1 cellular context compared by ENCODE assay signal in the genomic region with DNA sequence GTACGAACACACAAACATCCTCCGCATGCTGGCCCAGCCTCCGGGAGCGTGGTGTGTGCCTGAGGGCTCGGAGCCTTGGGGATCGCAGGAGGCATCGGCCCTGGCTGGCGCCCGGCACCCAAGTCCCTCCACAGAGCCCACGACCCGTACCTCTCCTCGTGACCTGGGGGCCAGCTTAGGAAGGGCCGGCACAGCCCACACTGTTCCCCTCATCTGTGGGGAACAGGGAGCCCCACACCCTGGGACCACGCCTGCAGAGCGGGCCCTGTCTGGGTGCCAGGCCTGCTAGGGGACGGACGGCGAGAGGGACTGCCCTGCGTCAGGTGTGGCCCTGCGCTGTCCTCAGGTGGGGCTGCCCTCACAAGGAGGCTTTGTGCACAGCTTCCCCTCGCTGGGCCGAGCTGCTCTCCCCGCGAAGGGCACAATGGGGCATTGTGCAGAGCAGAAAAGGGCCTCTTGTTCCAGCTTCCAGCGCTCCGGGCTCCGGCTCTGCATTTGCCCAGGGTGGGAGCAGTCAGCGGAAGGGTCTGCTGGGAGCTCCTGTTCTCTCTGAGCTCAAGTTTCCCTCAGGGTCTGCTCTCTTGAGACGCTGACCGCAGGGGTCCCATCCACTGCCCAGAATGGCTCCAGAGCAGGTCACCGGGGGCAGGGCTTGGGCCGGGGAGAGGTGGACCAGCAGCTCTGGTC.
TF ChIP-seq lines count a peak whose summit lies in the region.

No MANE protein-coding gene starts in this region.

TF ChIP-seq in HepG2, 621 proteins besides CTCF, POLR2A, EP300 and RAD21 (continued from another document and continues in another):
- TF ChIP-seq ZNF280D (CRISPR knock-in tag; IDR thresholded peaks at IDR 0.05) = 0 out of 2 replicates have a peak, but pooled peaks have one; percentile 31
- no peak for TF ChIP-seq ZKSCAN5 (CRISPR knock-in tag; IDR thresholded peaks at IDR 0.05)
- 0 out of 2 replicates have a peak, but pooled peaks have one; percentile 70 for TF ChIP-seq SRY (CRISPR knock-in tag; IDR thresholded peaks at IDR 0.05)
- no peak for TF ChIP-seq U2AF2 (IDR thresholded peaks at IDR 0.05; ENCODE audit: low read depth, low read length)
- TF ChIP-seq FOXA1 (IDR thresholded peaks at IDR 0.05) = no peak
- TF ChIP-seq FOXA1 (CRISPR knock-in tag; IDR thresholded peaks at IDR 0.05) = 0 out of 2 replicates have a peak, but pooled peaks have one; percentile 18
- TF ChIP-seq ZNF614 (CRISPR knock-in tag; IDR thresholded peaks at IDR 0.05; ENCODE audit: borderline replicate concordance) = peak; percentile 72; the same call in 1 of the 2 replicates
- TF ChIP-seq SP5 (CRISPR knock-in tag; IDR thresholded peaks at IDR 0.05; ENCODE audit: borderline replicate concordance, low read depth) = peak; percentile 14; the same call in 1 of the 2 replicates
- TF ChIP-seq TAF1 (CRISPR knock-in tag; IDR thresholded peaks at IDR 0.05) = peak; percentile 58; the same call in 1 of the 2 replicates
- TF ChIP-seq, protein P1, sequence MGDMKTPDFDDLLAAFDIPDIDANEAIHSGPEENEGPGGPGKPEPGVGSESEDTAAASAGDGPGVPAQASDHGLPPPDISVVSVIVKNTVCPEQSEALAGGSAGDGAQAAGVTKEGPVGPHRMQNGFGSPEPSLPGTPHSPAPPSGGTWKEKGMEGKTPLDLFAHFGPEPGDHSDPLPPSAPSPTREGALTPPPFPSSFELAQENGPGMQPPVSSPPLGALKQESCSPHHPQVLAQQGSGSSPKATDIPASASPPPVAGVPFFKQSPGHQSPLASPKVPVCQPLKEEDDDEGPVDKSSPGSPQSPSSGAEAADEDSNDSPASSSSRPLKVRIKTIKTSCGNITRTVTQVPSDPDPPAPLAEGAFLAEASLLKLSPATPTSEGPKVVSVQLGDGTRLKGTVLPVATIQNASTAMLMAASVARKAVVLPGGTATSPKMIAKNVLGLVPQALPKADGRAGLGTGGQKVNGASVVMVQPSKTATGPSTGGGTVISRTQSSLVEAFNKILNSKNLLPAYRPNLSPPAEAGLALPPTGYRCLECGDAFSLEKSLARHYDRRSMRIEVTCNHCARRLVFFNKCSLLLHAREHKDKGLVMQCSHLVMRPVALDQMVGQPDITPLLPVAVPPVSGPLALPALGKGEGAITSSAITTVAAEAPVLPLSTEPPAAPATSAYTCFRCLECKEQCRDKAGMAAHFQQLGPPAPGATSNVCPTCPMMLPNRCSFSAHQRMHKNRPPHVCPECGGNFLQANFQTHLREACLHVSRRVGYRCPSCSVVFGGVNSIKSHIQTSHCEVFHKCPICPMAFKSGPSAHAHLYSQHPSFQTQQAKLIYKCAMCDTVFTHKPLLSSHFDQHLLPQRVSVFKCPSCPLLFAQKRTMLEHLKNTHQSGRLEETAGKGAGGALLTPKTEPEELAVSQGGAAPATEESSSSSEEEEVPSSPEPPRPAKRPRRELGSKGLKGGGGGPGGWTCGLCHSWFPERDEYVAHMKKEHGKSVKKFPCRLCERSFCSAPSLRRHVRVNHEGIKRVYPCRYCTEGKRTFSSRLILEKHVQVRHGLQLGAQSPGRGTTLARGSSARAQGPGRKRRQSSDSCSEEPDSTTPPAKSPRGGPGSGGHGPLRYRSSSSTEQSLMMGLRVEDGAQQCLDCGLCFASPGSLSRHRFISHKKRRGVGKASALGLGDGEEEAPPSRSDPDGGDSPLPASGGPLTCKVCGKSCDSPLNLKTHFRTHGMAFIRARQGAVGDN (CRISPR knock-in tag; IDR thresholded peaks at IDR 0.05) = peak; percentile 89
- TF ChIP-seq, protein P2, sequence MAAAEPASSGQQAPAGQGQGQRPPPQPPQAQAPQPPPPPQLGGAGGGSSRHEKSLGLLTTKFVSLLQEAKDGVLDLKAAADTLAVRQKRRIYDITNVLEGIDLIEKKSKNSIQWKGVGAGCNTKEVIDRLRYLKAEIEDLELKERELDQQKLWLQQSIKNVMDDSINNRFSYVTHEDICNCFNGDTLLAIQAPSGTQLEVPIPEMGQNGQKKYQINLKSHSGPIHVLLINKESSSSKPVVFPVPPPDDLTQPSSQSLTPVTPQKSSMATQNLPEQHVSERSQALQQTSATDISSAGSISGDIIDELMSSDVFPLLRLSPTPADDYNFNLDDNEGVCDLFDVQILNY (CRISPR knock-in tag; conservative IDR thresholded peaks at IDR 0.05) = no peak
- peak; percentile 93 for TF ChIP-seq ZFX (CRISPR knock-in tag; IDR thresholded peaks at IDR 0.05; ENCODE audit: low read depth)
- no peak; the same call in 1 of the 2 replicates for TF ChIP-seq AKAP8 (CRISPR knock-in tag; IDR thresholded peaks at IDR 0.05)
- TF ChIP-seq, protein P3, sequence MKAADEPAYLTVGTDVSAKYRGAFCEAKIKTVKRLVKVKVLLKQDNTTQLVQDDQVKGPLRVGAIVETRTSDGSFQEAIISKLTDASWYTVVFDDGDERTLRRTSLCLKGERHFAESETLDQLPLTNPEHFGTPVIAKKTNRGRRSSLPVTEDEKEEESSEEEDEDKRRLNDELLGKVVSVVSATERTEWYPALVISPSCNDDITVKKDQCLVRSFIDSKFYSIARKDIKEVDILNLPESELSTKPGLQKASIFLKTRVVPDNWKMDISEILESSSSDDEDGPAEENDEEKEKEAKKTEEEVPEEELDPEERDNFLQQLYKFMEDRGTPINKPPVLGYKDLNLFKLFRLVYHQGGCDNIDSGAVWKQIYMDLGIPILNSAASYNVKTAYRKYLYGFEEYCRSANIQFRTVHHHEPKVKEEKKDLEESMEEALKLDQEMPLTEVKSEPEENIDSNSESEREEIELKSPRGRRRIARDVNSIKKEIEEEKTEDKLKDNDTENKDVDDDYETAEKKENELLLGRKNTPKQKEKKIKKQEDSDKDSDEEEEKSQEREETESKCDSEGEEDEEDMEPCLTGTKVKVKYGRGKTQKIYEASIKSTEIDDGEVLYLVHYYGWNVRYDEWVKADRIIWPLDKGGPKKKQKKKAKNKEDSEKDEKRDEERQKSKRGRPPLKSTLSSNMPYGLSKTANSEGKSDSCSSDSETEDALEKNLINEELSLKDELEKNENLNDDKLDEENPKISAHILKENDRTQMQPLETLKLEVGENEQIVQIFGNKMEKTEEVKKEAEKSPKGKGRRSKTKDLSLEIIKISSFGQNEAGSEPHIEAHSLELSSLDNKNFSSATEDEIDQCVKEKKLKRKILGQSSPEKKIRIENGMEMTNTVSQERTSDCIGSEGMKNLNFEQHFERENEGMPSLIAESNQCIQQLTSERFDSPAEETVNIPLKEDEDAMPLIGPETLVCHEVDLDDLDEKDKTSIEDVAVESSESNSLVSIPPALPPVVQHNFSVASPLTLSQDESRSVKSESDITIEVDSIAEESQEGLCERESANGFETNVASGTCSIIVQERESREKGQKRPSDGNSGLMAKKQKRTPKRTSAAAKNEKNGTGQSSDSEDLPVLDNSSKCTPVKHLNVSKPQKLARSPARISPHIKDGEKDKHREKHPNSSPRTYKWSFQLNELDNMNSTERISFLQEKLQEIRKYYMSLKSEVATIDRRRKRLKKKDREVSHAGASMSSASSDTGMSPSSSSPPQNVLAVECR (CRISPR knock-in tag; IDR thresholded peaks at IDR 0.05; ENCODE audit: borderline replicate concordance) = peak; percentile 65; the same call in 1 of the 2 replicates
- TF ChIP-seq RXRB (CRISPR knock-in tag; IDR thresholded peaks at IDR 0.05; ENCODE audit: borderline replicate concordance) = peak; percentile 45; the same call in 1 of the 2 replicates
- 0 out of 2 replicates have a peak, but pooled peaks have one; percentile 27 for TF ChIP-seq TFAP4 (IDR thresholded peaks at IDR 0.05; ENCODE audit: borderline replicate concordance, low read depth)
- TF ChIP-seq RELA (CRISPR knock-in tag; IDR thresholded peaks at IDR 0.05) = no peak
- TF ChIP-seq HMGA1 (CRISPR knock-in tag; conservative IDR thresholded peaks at IDR 0.05) = no peak
- no peak for TF ChIP-seq KMT2B (CRISPR knock-in tag; IDR thresholded peaks at IDR 0.05)
- TF ChIP-seq ZNF343 (CRISPR knock-in tag; IDR thresholded peaks at IDR 0.05) = no peak
- TF ChIP-seq, protein P4, sequence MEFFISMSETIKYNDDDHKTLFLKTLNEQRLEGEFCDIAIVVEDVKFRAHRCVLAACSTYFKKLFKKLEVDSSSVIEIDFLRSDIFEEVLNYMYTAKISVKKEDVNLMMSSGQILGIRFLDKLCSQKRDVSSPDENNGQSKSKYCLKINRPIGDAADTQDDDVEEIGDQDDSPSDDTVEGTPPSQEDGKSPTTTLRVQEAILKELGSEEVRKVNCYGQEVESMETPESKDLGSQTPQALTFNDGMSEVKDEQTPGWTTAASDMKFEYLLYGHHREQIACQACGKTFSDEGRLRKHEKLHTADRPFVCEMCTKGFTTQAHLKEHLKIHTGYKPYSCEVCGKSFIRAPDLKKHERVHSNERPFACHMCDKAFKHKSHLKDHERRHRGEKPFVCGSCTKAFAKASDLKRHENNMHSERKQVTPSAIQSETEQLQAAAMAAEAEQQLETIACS (CRISPR knock-in tag; IDR thresholded peaks at IDR 0.05) = no peak
- TF ChIP-seq THRA (CRISPR knock-in tag; IDR thresholded peaks at IDR 0.05; ENCODE audit: borderline replicate concordance) = peak; percentile 64; the same call in 1 of the 2 replicates
- no peak; the same call in 1 of the 2 replicates for TF ChIP-seq ZNF629 (CRISPR knock-in tag; conservative IDR thresholded peaks at IDR 0.05)
- TF ChIP-seq ZNF790 (CRISPR knock-in tag; IDR thresholded peaks at IDR 0.05; ENCODE audit: borderline replicate concordance) = no peak
- peak; percentile 69 for TF ChIP-seq IKZF4 (CRISPR knock-in tag; IDR thresholded peaks at IDR 0.05; ENCODE audit: borderline replicate concordance, low read depth, not compliant biosample characterization)
- TF ChIP-seq IRF1 (CRISPR knock-in tag; IDR thresholded peaks at IDR 0.05; ENCODE audit: low read depth) = no peak
- no peak for TF ChIP-seq ZNF230 (CRISPR knock-in tag; IDR thresholded peaks at IDR 0.05)
- TF ChIP-seq, protein P5, sequence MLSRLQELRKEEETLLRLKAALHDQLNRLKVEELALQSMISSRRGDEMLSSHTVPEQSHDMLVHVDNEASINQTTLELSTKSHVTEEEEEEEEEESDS (CRISPR knock-in tag; IDR thresholded peaks at IDR 0.05; ENCODE audit: borderline replicate concordance) = no peak
- TF ChIP-seq ZNF331 (CRISPR knock-in tag; IDR thresholded peaks at IDR 0.05) = peak; percentile 56
- TF ChIP-seq EZH2 (conservative IDR thresholded peaks at IDR 0.05; ENCODE audit: low read depth, low read length) = no peak
- peak; percentile 20; the same call in 1 of the 2 replicates for TF ChIP-seq ZBTB7A (CRISPR knock-in tag; IDR thresholded peaks at IDR 0.05)
- 0 out of 2 replicates have a peak, but pooled peaks have one; percentile 39 for TF ChIP-seq KLF11 (CRISPR knock-in tag; IDR thresholded peaks at IDR 0.05)
- TF ChIP-seq, protein P6, sequence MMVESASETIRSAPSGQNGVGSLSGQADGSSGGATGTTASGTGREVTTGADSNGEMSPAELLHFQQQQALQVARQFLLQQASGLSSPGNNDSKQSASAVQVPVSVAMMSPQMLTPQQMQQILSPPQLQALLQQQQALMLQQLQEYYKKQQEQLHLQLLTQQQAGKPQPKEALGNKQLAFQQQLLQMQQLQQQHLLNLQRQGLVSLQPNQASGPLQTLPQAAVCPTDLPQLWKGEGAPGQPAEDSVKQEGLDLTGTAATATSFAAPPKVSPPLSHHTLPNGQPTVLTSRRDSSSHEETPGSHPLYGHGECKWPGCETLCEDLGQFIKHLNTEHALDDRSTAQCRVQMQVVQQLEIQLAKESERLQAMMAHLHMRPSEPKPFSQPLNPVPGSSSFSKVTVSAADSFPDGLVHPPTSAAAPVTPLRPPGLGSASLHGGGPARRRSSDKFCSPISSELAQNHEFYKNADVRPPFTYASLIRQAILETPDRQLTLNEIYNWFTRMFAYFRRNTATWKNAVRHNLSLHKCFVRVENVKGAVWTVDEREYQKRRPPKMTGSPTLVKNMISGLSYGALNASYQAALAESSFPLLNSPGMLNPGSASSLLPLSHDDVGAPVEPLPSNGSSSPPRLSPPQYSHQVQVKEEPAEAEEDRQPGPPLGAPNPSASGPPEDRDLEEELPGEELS (CRISPR knock-in tag; IDR thresholded peaks at IDR 0.05) = 0 out of 2 replicates have a peak, but pooled peaks have one; percentile 30
- TF ChIP-seq ZKSCAN8 (CRISPR knock-in tag; IDR thresholded peaks at IDR 0.05; ENCODE audit: borderline replicate concordance) = peak; percentile 50; the same call in 1 of the 2 replicates
- TF ChIP-seq LCORL (IDR thresholded peaks at IDR 0.05) = no peak
- peak; percentile 17; the same call in 1 of the 2 replicates for TF ChIP-seq LCORL (CRISPR knock-in tag; IDR thresholded peaks at IDR 0.05)
- no peak for TF ChIP-seq ZNF672 (CRISPR knock-in tag; IDR thresholded peaks at IDR 0.05)
